ENCODE assay signal across 1 cellular context in the genomic region with DNA sequence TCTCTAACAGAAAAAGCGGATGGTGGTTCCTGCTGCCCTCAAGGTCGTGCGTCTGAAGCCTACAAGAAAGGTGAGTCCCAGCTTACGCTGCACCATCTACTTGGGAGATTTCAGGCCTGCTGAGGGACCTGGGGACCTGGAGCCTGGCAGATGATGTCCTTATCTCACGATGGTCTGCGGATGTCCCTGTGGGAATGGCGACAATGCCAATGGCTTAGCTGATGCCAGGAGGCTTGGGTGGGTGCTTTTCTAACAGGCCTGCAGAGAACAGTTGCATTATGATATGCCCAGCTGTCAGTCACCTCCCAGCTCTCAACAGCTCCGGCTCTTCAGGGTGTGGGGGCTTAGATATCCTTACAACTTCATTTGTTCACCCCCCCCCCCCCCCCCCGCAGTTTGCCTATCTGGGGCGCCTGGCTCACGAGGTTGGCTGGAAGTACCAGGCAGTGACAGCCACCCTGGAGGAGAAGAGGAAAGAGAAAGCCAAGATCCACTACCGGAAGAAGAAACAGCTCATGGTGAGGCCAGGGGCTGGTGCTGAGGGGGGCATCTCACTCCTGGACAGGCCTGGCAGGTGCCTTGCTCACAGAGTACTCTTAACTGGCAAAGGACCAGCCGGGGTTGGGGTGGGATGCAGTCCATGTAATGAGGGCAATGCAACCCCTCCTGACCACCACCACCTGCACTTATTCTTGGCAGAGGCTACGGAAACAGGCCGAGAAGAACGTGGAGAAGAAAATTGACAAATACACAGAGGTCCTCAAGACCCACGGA.
TF ChIP-seq lines count a peak whose summit lies in the region.

No MANE protein-coding gene starts in this region.

TF ChIP-seq in H1, 55 proteins besides CTCF, POLR2A, EP300 and RAD21:
- TF ChIP-seq SUZ12 (IDR thresholded peaks at IDR 0.05; ENCODE audit: low read length) (no peak), SIRT6 (IDR thresholded peaks at IDR 0.05; ENCODE audit: low read length) (peak; percentile 52), POLR2AphosphoS5 (IDR thresholded peaks at IDR 0.05; ENCODE audit: low read depth, low read length) (peak; percentile 16; the same call in 1 of the 2 replicates)
